29 cellular contexts compared by ENCODE assay signal in the genomic region with DNA sequence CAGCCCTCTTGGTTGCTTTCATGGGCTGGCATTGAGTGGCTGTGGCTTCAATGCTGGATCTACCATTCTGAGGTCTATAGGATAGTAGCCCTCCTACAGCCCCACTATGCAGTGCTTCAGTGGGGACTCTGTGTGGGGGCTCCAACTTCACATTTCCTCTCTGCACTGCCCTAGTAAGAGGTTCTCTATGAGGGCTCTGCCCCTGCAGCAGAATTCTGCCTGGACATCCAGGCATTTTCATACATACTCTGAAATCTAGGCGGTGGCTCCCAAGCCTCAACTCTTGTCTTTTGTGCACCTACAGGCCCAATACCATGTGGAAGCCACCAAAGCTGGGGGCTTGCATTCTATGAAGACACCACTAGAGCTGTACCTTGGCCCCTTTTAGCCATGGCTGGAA.
"Had no signal": no experiment of that assay in that cellular context is flagged by ENCODE, and none has a peak within 500 bp of the region (broad histone marks: within the 10 kb centered on the region; RNA-seq: fewer than 3 reads in every experiment).

No MANE protein-coding gene starts in this region.

- DNase-seq: stimulated activated CD4-positive, alpha-beta T cell treated with anti-CD3 and anti-CD28 coated beads, Interleukin-2, amount 100 ng/mL, for 48 hours; stimulated activated CD4-positive, alpha-beta T cell treated with anti-CD3 and anti-CD28 coated beads, Interleukin-4, amount 100 ng/mL, for 1 hour; stimulated activated CD4-positive, alpha-beta T cell treated with anti-CD3 and anti-CD28 coated beads, Interleukin-4, amount 100 ng/mL, for 24 hours; stimulated activated CD4-positive, alpha-beta T cell treated with anti-CD3 and anti-CD28 coated beads, Interleukin-4, amount 100 ng/mL, for 4 hours; stimulated activated CD8-positive, alpha-beta memory T cell treated with anti-CD3 and anti-CD28 coated beads, Interleukin-4, amount 100 ng/mL, for 48 hours; stimulated activated naive B cell treated with anti-CD40 and anti-IgM and Interleukin-4, amounts not matched to agents 10 μg/mL and 1 μg/mL and 100 μg/mL, for 72 hours; stimulated activated naive CD4-positive, alpha-beta T cell; stimulated activated naive CD4-positive, alpha-beta T cell treated with Interleukin-2 at 50 U/mL for 16 hours; stimulated activated naive CD8-positive, alpha-beta T cell treated with anti-CD3 and anti-CD28 coated beads, Interleukin-15, amount 100 ng/mL, for 72 hours; stimulated activated naive CD8-positive, alpha-beta T cell treated with anti-CD3 and anti-CD28 coated beads, Interleukin-15, Interleukin-2, amounts not matched to agents 100 U/mL and 50 U/mL, for 24 hours; stomach; substantia nigra; testis; thyroid gland; tibial artery; transverse colon; trophoblast cell; upper lobe of right lung; uterus had no signal

- H3K4me1 ChIP-seq: stomach, suprapubic skin, testis, tibial artery, tibial nerve, transverse colon, upper lobe of left lung, upper lobe of right lung, uterus, vagina had no signal

- H3K36me3 Mint-ChIP-seq: stimulated activated effector memory CD8-positive, alpha-beta T cell treated with anti-CD3 and anti-CD28 coated beads, Interleukin-12 subunit alpha, Interleukin-12 subunit beta, amount 100 ng/mL, for 72 hours; stimulated activated memory B cell treated with anti-CD40 and anti-IgM and Interleukin-4, amounts not matched to agents 10 μg/mL and 1 μg/mL and 100 μg/mL, for 72 hours; type B pancreatic cell had no signal

- H3K27ac Mint-ChIP-seq: stimulated activated effector memory CD8-positive, alpha-beta T cell treated with anti-CD3 and anti-CD28 coated beads, Interleukin-12 subunit alpha, Interleukin-12 subunit beta, amount 100 ng/mL, for 72 hours; stimulated activated memory B cell treated with anti-CD40 and anti-IgM and Interleukin-4, amounts not matched to agents 10 μg/mL and 1 μg/mL and 100 μg/mL, for 72 hours; stimulated activated naive B cell treated with anti-CD40 and anti-IgM and Interleukin-4, amounts not matched to agents 10 μg/mL and 1 μg/mL and 100 μg/mL, for 72 hours; stimulated activated naive CD8-positive, alpha-beta T cell treated with anti-CD3 and anti-CD28 coated beads, Interleukin-15, amount 100 ng/mL, for 72 hours; stimulated activated naive CD8-positive, alpha-beta T cell treated with anti-CD3 and anti-CD28 coated beads, Interleukin-15, Interleukin-2, amounts not matched to agents 100 ng/mL and 50 ng/mL, for 24 hours; type B pancreatic cell had no signal

- FAIRE-seq: urothelium cell line had no signal

- H3K27me3 ChIP-seq: stomach, suprapubic skin, testis, thyroid gland, tibial artery, tibial nerve, transverse colon, upper lobe of left lung, upper lobe of right lung, uterus, vagina had no signal

- H3K4me1 Mint-ChIP-seq: stimulated activated effector memory CD8-positive, alpha-beta T cell treated with anti-CD3 and anti-CD28 coated beads, Interleukin-12 subunit alpha, Interleukin-12 subunit beta, amount 100 ng/mL, for 72 hours; stimulated activated memory B cell treated with anti-CD40 and anti-IgM and Interleukin-4, amounts not matched to agents 10 μg/mL and 1 μg/mL and 100 μg/mL, for 72 hours; stimulated activated naive B cell treated with anti-CD40 and anti-IgM and Interleukin-4, amounts not matched to agents 10 μg/mL and 1 μg/mL and 100 μg/mL, for 72 hours; stimulated activated naive CD8-positive, alpha-beta T cell treated with anti-CD3 and anti-CD28 coated beads, Interleukin-15, amount 100 ng/mL, for 72 hours had no signal

- ATAC-seq: stimulated activated effector memory CD8-positive, alpha-beta T cell treated with anti-CD3 and anti-CD28 coated beads, Interleukin-12 subunit alpha, Interleukin-12 subunit beta, amount 100 ng/mL, for 72 hours; stimulated activated memory B cell treated with anti-CD40 and anti-IgM and Interleukin-4, amounts not matched to agents 10 μg/mL and 1 μg/mL and 100 μg/mL, for 72 hours; stimulated activated naive B cell treated with anti-CD40 and anti-IgM and Interleukin-4, amounts not matched to agents 10 μg/mL and 1 μg/mL and 100 μg/mL, for 72 hours; stimulated activated naive CD8-positive, alpha-beta T cell treated with anti-CD3 and anti-CD28 coated beads, Interleukin-15, amount 100 ng/mL, for 72 hours; stimulated activated naive CD8-positive, alpha-beta T cell treated with anti-CD3 and anti-CD28 coated beads, Interleukin-15, Interleukin-2, amounts not matched to agents 100 U/mL and 50 U/mL, for 24 hours; upper lobe of right lung had no signal

- H3K4me3 Mint-ChIP-seq: stimulated activated effector memory CD8-positive, alpha-beta T cell treated with anti-CD3 and anti-CD28 coated beads, Interleukin-12 subunit alpha, Interleukin-12 subunit beta, amount 100 ng/mL, for 72 hours; stimulated activated memory B cell treated with anti-CD40 and anti-IgM and Interleukin-4, amounts not matched to agents 10 μg/mL and 1 μg/mL and 100 μg/mL, for 72 hours; stimulated activated naive B cell treated with anti-CD40 and anti-IgM and Interleukin-4, amounts not matched to agents 10 μg/mL and 1 μg/mL and 100 μg/mL, for 72 hours; stimulated activated naive CD8-positive, alpha-beta T cell treated with anti-CD3 and anti-CD28 coated beads, Interleukin-15, amount 100 ng/mL, for 72 hours; stimulated activated naive CD8-positive, alpha-beta T cell treated with anti-CD3 and anti-CD28 coated beads, Interleukin-15, Interleukin-2, amounts not matched to agents 100 ng/mL and 50 ng/mL, for 24 hours; type B pancreatic cell had no signal

- H3K9me3 ChIP-seq: testis, thyroid gland had no signal

- H3K27ac ChIP-seq: stomach, suprapubic skin, testis, thoracic aorta, thyroid gland, tibial artery, tibial nerve, transverse colon, upper lobe of left lung, upper lobe of right lung, uterus, vagina had no signal

- H3K36me3 ChIP-seq: stomach, suprapubic skin, thoracic aorta, thyroid gland, tibial artery, tibial nerve, transverse colon, upper lobe of left lung, upper lobe of right lung, uterus, vagina had no signal

- H3K4me3 ChIP-seq: stomach, suprapubic skin, testis, thoracic aorta, thyroid gland, tibial artery, tibial nerve, transverse colon, upper lobe of left lung, upper lobe of right lung, uterus, vagina had no signal
